ENCODE assay signal across 1 cellular context in the genomic region with DNA sequence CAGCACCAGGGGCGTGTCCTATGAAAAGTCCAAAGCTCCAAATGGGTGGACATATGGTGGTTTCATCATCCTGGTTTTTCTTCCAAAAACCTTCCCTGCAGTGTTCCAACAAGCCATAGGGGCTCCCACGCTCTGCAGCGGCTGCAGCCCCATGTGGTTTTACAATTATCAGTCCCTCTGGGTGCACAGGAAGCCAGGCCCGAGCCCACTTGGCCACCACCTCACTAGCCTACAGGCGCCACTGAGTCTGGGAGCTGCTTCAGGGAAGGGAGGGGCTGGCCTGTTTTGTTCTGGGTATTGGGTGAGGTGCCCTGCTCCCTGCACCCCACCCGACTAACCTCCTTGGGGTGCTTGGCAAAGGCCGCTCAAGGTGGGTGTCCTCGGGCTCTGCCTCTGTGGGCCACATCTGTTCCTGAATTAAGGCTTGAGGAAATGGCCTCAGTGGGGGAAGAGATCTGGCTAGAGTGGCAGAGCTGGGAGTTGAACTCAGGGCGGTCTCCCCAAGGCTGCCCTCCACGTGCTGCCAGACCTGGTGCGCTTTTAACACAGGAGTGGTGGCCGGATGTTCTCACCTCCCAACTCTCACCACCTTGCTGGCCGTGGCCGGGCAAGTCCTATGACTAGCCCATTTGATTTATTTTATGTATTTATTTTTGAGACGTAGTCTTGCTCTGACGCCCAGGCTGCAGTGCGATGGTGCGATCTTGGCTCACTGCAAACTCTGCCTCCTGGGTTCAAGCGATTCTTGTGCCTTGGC.
TF ChIP-seq lines count a peak whose summit lies in the region.

No MANE protein-coding gene starts in this region.

TF ChIP-seq in SK-N-SH, 30 proteins besides CTCF, POLR2A, EP300 and RAD21 (continued from another document):
- TF ChIP-seq, protein P1, sequence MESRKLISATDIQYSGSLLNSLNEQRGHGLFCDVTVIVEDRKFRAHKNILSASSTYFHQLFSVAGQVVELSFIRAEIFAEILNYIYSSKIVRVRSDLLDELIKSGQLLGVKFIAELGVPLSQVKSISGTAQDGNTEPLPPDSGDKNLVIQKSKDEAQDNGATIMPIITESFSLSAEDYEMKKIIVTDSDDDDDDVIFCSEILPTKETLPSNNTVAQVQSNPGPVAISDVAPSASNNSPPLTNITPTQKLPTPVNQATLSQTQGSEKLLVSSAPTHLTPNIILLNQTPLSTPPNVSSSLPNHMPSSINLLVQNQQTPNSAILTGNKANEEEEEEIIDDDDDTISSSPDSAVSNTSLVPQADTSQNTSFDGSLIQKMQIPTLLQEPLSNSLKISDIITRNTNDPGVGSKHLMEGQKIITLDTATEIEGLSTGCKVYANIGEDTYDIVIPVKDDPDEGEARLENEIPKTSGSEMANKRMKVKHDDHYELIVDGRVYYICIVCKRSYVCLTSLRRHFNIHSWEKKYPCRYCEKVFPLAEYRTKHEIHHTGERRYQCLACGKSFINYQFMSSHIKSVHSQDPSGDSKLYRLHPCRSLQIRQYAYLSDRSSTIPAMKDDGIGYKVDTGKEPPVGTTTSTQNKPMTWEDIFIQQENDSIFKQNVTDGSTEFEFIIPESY (IDR thresholded peaks at IDR 0.05; ENCODE audit: borderline replicate concordance, low read depth), result no peak
- TF ChIP-seq POLR2AphosphoS5 (IDR thresholded peaks at IDR 0.05; ENCODE audit: low read depth, low read length) (no peak), NFIC (IDR thresholded peaks at IDR 0.05; ENCODE audit: borderline replicate concordance) (no peak), FOXJ3 (CRISPR knock-in tag; IDR thresholded peaks at IDR 0.05) (no peak), IRF3 (IDR thresholded peaks at IDR 0.05; ENCODE audit: low read depth, low read length) (no peak), YY1 (IDR thresholded peaks at IDR 0.05; ENCODE audit: low read depth) (no peak), GATA2 (CRISPR knock-in tag; IDR thresholded peaks at IDR 0.05) (no peak), NRF1 (IDR thresholded peaks at IDR 0.05; ENCODE audit: low read depth, low read length) (no peak), MXI1 (IDR thresholded peaks at IDR 0.05; ENCODE audit: low read depth, low read length) (no peak)
- TF ChIP-seq, protein P2, sequence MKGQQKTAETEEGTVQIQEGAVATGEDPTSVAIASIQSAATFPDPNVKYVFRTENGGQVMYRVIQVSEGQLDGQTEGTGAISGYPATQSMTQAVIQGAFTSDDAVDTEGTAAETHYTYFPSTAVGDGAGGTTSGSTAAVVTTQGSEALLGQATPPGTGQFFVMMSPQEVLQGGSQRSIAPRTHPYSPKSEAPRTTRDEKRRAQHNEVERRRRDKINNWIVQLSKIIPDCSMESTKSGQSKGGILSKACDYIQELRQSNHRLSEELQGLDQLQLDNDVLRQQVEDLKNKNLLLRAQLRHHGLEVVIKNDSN (IDR thresholded peaks at IDR 0.05; ENCODE audit: borderline replicate concordance, low read depth), result no peak
- TF ChIP-seq, protein P3, sequence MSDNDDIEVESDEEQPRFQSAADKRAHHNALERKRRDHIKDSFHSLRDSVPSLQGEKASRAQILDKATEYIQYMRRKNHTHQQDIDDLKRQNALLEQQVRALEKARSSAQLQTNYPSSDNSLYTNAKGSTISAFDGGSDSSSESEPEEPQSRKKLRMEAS (IDR thresholded peaks at IDR 0.05; ENCODE audit: low read depth), result no peak
